In the genomic region with DNA sequence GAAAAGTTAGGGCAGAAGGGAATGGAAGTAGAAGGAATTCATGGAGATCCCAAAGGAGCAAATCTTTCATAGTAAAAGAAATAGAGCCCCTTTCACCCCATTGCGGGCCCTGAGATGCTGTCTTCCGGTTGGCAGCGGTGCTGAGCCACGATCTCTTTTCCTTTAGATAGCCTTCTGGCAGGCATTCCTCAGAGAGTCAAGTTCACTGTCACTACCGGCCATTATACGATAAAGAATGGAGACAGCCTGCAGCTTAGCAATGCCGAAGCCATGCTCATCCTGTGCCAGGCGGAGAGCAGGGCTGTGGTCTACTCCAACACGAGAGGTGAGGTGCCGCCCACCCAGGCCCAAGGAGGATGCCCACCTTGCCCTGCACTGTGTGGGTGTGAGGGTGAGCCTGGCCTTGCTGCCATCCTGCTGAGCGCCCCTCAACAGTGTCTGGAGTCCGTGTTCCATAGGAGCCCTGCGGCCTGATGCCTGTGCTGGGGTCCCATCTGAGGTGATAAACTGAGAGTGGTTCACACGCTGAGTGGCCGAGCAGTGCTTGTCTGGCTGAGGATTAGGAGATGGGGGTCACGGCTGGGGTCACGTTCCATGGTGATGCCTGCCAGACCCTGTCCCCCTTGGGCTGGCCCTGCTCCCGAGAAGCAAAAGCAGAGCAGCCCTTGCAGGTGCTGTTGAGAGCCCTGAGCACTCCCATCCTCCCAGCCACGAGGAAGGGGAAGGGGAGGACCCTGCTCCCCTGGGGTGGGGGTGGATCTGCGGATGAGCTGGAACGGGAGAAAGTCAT, we compare ENCODE assay signal across 14 cellular contexts. TPM values are rescaled to one million over a fixed set of nuclear protein-coding genes. Genes with fewer than 3 reads are reported as not detected.
DNase-seq lines count a peak whose midpoint lies in the region; ATAC-seq and TF ChIP-seq lines count a peak whose summit lies in the region.
"Had no signal": no experiment of that assay in that cellular context is flagged by ENCODE, and none has a peak within 500 bp of the region (broad histone marks: within the 10 kb centered on the region; RNA-seq: fewer than 3 reads in every experiment).

No MANE protein-coding gene starts in this region.

- H3K27me3 Mint-ChIP-seq in activated naive CD4-positive, alpha-beta T cell treated with anti-CD3 and anti-CD28 coated beads, Interleukin-2, amount 50 U/mL, for 24 hours: no peaks in the 10 kb centered on the region
- H3K27me3 Mint-ChIP-seq in naive B cell: no peaks in the 10 kb centered on the region
- no peaks in the 10 kb centered on the region for H3K27me3 Mint-ChIP-seq in WTC11 (ENCODE audit: low read depth)

- intact Hi-C loops in OCI-LY7 (cut with micrococcal nuclease; ENCODE audit: unreplicated experiment): no loop called here

- H3K9me2 ChIP-seq in OCI-LY7 (ENCODE audit: insufficient read depth, low read length): no peaks in the 10 kb centered on the region

- BruUV-seq in OCI-LY7 (replicated peaks; lab: Mats Ljungman, UMichigan): no TSS peak

- no peak for TF ChIP-seq POLR2A in upper lobe of left lung (IDR thresholded peaks at IDR 0.05)

- CTCF ChIA-PET in WTC11 (lab: Charles Lee): no interaction called here
- CTCF ChIA-PET in OCI-LY7 (lab: Charles Lee; ENCODE audit: unreplicated experiment): no interaction called here

- 65 to 72% methylated on average over 7 to 20 of the region's 21 CpGs for WGBS in upper lobe of left lung, 2 donors

- no peak for TF ChIP-seq CTCF in upper lobe of left lung (IDR thresholded peaks at IDR 0.05)
- TF ChIP-seq CTCF in WTC11 (IDR thresholded peaks at IDR 0.05): no peak
- no peak for TF ChIP-seq CTCF in OCI-LY7 (conservative IDR thresholded peaks at IDR 0.05; ENCODE audit: low read length)

- ATAC-seq in naive B cell (ENCODE audit: low read depth in 2 of 2) (no peak), upper lobe of left lung (ENCODE audit: low FRiP score in 2 of 2) (peak in 1 of 2 donors; percentile 16), WTC11 (no peak)
- ATAC-seq: mucosa of descending colon had no signal

- no peak overlapping the region for H3K4me2 ChIP-seq in OCI-LY7 (ENCODE audit: low read length)
- H3K4me2 ChIP-seq: smooth muscle cell had no signal

- no peaks in the 10 kb centered on the region for H3K79me2 ChIP-seq in OCI-LY7 (ENCODE audit: insufficient read depth, low read depth, low read length)

- no peaks in the 10 kb centered on the region for H4K20me1 ChIP-seq in OCI-LY7 (ENCODE audit: insufficient read depth, low read length)

- peak overlapping the region; percentile 75 for H3K27ac ChIP-seq in effector memory CD4-positive, alpha-beta T cell (ENCODE audit: insufficient read depth, low read length, poor library complexity, severe bottlenecking)
- H3K27ac ChIP-seq in upper lobe of left lung (peak overlapping the region; percentile 58 to 80 (median 70)), OCI-LY7 (ENCODE audit: low read depth, low read length, poor library complexity, severe bottlenecking) (no peak overlapping the region)

- no peak overlapping the region for H2AFZ ChIP-seq in OCI-LY7 (ENCODE audit: low read length)

- H3K4me3 Mint-ChIP-seq in activated naive CD4-positive, alpha-beta T cell treated with anti-CD3 and anti-CD28 coated beads, Interleukin-2, amount 50 U/mL, for 24 hours: peak overlapping the region; percentile 80
- H3K4me3 Mint-ChIP-seq in naive B cell (peak overlapping the region in 2 of 8 donors; percentile 43 to 82), WTC11 (no peak overlapping the region)

- peaks cover 25% of the 10 kb centered on the region for H3K36me3 Mint-ChIP-seq in activated naive CD4-positive, alpha-beta T cell treated with anti-CD3 and anti-CD28 coated beads, Interleukin-2, amount 50 U/mL, for 24 hours
- H3K36me3 Mint-ChIP-seq in naive B cell (peaks cover 25 to 45% of the 10 kb centered on the region in 2 donors), WTC11 (peaks cover 45% of the 10 kb centered on the region)

- H3K4me3 ChIP-seq in effector memory CD4-positive, alpha-beta T cell (ENCODE audit: insufficient read depth, low read depth, low read length, poor library complexity, severe bottlenecking): no peak overlapping the region
- H3K4me3 ChIP-seq in upper lobe of left lung (no peak overlapping the region), OCI-LY7 (ENCODE audit: low read depth, low read length, poor library complexity, severe bottlenecking) (no peak overlapping the region)
- H3K4me3 ChIP-seq: mucosa of descending colon, smooth muscle cell had no signal

- TF ChIP-seq EP300 in upper lobe of left lung (IDR thresholded peaks at IDR 0.05): no peak

- peaks cover 86% of the 10 kb centered on the region for H3K4me1 ChIP-seq in effector memory CD4-positive, alpha-beta T cell (ENCODE audit: control insufficient read depth, insufficient read depth, low read length, poor library complexity, severe bottlenecking)
- peaks cover 40 to 72% (median 55%) of the 10 kb centered on the region in 4 donors for H3K4me1 ChIP-seq in upper lobe of left lung
- H3K4me1 ChIP-seq in OCI-LY7 (ENCODE audit: insufficient read depth, low read length, poor library complexity, severe bottlenecking): peaks cover 18% of the 10 kb centered on the region

- peaks cover 24% of the 10 kb centered on the region for H3K36me3 ChIP-seq in effector memory CD4-positive, alpha-beta T cell (ENCODE audit: control insufficient read depth, insufficient read depth, low read length)
- H3K36me3 ChIP-seq in upper lobe of left lung (peaks cover 10 to 91% (median 66%) of the 10 kb centered on the region in 4 donors), OCI-LY7 (ENCODE audit: insufficient read depth, low read length) (peaks cover 82% of the 10 kb centered on the region)

- H3K4me1 Mint-ChIP-seq in activated naive CD4-positive, alpha-beta T cell treated with anti-CD3 and anti-CD28 coated beads, Interleukin-2, amount 50 U/mL, for 24 hours: peaks cover 88% of the 10 kb centered on the region
- H3K4me1 Mint-ChIP-seq in naive B cell: peaks cover 46 to 70% (median 50%) of the 10 kb centered on the region in 3 donors
- no peaks in the 10 kb centered on the region for H3K4me1 Mint-ChIP-seq in WTC11

- POLR2A ChIA-PET in WTC11 (lab: Charles Lee): no interaction called here
- POLR2A ChIA-PET in OCI-LY7 (lab: Charles Lee): no interaction called here

- H3K9me3 Mint-ChIP-seq in activated naive CD4-positive, alpha-beta T cell treated with anti-CD3 and anti-CD28 coated beads, Interleukin-2, amount 50 U/mL, for 24 hours: no peaks in the 10 kb centered on the region
- H3K9me3 Mint-ChIP-seq in naive B cell (no peaks in the 10 kb centered on the region), WTC11 (no peaks in the 10 kb centered on the region)

- no peak for DNase-seq in activated naive CD4-positive, alpha-beta T cell treated with Interleukin-2 at 50 U/mL for 16 hours
- DNase-seq in effector memory CD4-positive, alpha-beta T cell: no peak
- DNase-seq in naive B cell: no peak
- DNase-seq in upper lobe of left lung: no peak
- DNase-seq in WTC11 (ENCODE audit: low spot score): no peak
- DNase-seq in medulla oblongata (ENCODE audit: extremely low spot score): no peak
- DNase-seq in OCI-LY7 (ENCODE audit: low spot score): no peak
- DNase-seq: activated effector memory CD4-positive, alpha-beta T cell treated with Interleukin-2 at 50 U/mL for 16 hours; KG1; NCI-H2081; OCI-M1 had no signal

- no peaks in the 10 kb centered on the region for H3K9me3 ChIP-seq in effector memory CD4-positive, alpha-beta T cell (ENCODE audit: control insufficient read depth, low read length)
- no peaks in the 10 kb centered on the region for H3K9me3 ChIP-seq in upper lobe of left lung
- no peaks in the 10 kb centered on the region for H3K9me3 ChIP-seq in OCI-LY7 (ENCODE audit: low read length)
- H3K9me3 ChIP-seq: mucosa of descending colon had no signal

- H3K27ac Mint-ChIP-seq in activated naive CD4-positive, alpha-beta T cell treated with anti-CD3 and anti-CD28 coated beads, Interleukin-2, amount 50 U/mL, for 24 hours: peak overlapping the region; percentile 97
- H3K27ac Mint-ChIP-seq in naive B cell (peak overlapping the region; percentile 64 to 98 (median 93)), WTC11 (no peak overlapping the region)

- no peaks in the 10 kb centered on the region for H3K27me3 ChIP-seq in effector memory CD4-positive, alpha-beta T cell (replicated peaks; ENCODE audit: control insufficient read depth, insufficient read depth, low read length, poor library complexity, severe bottlenecking)
- H3K27me3 ChIP-seq in upper lobe of left lung: no peaks in the 10 kb centered on the region

TF ChIP-seq in WTC11, 78 proteins besides CTCF, POLR2A, EP300 and RAD21 (continues in another document):
- no peak for TF ChIP-seq ZNF281 (CRISPR knock-in tag; IDR thresholded peaks at IDR 0.05)

RNA-seq across cellular contexts. Expression of gene PWP2, which starts 20.4 kb away (rescaled TPM):
- polyA plus RNA-seq in naive B cell (ENCODE audit: low read depth in 6 of 6): 10 to 100 TPM in 1 of 6 donors, 1 to 10 TPM in 5; 1.3 to 10.7 (median 4.3) TPM
- total RNA-seq in upper lobe of left lung (10 to 100 TPM in 2 of 6 donors, 1 to 10 TPM in 4; 2.0 to 15.7 (median 3.1) TPM), WTC11 (2021) (30.6 to 41.6 TPM (median 36.3 TPM) in 3 replicates), OCI-LY7 (2022) (8.4 and 11.5 TPM in 2 replicates)
- 2.5 and 8.2 TPM in 2 replicates for total RNA-seq in OCI-LY7 (2014; rRNA removed; shearing (Covaris generic))

RNA-seq across cellular contexts. Expression of gene GATD3, which starts 46.7 kb away (rescaled TPM):
- 10 to 100 TPM; 11.0 to 64.2 (median 33.9) TPM for polyA plus RNA-seq in naive B cell (ENCODE audit: low read depth in 6 of 6)
- 10 to 100 TPM in 3 of 6 donors, 1 to 10 TPM in 3; 4.9 to 51.7 (median 10.2) TPM for total RNA-seq in upper lobe of left lung
- 29.5 to 39.0 TPM (median 32.9 TPM) in 3 replicates for total RNA-seq in WTC11 (2021)
- total RNA-seq in OCI-LY7 (2014; rRNA removed; shearing (Covaris generic)): 6.6 TPM in 2 replicates
- total RNA-seq in OCI-LY7 (2022): 24.1 and 28.1 TPM in 2 replicates
